ENCODE assay signal across 18 cellular contexts in the genomic region with DNA sequence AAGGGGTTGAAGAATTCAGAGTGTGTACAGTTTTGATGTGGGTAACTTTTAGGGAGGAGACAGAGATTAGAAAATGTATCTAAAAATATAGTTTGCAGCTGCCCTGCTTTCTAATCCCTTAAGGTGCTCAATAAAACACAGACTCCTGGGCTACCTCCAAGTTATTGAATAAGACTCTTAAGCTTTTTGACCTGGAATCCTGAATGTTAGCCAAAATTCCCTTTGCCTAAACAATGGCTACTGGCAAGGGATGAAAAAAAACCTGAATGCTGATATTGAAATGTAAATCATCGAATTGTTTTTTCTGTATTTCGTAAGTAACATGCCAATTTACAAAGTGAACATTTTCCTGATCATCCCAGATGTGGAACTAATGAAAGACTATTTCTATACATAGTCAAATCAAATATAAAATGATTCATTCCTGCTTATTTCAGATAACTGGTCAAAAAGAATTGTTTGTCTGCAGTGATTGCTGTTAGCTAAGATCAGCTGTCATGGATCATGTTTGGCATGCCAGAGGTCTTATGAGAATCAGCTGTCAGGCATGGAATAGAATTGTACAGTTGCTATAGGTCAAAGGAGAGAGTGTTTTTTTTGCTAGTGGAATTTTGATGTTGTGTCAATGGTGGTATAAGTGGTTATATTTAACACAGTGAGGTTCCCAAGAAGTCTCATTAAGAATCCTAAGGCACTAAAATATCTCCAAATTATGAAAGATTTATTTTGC.
"Had no signal": no experiment of that assay in that cellular context is flagged by ENCODE, and none has a peak within 500 bp of the region (broad histone marks: within the 10 kb centered on the region; RNA-seq: fewer than 3 reads in every experiment).

No MANE protein-coding gene starts in this region.

- DNase-seq: activated CD4-positive, alpha-beta T cell treated with anti-CD3 and anti-CD28 coated beads for 4 hours; activated CD4-positive, alpha-beta T cell treated with anti-CD3 and anti-CD28 coated beads, Interleukin-2, amount 50 U/mL, for 4 hours; activated effector memory CD4-positive, alpha-beta T cell treated with Interleukin-2 at 50 U/mL for 16 hours; activated naive CD4-positive, alpha-beta T cell treated with Interleukin-2 at 50 U/mL for 16 hours; activated naive CD8-positive, alpha-beta T cell treated with anti-CD3 and anti-CD28 coated beads for 36 hours; activated T-cell treated with anti-CD3 and anti-CD28 coated beads for 4 hours; activated T-cell treated with anti-CD3 and anti-CD28 coated beads, Interleukin-2, amount 50 U/mL, for 72 hours; left lung; lower lobe of right lung; mesendoderm; nephron progenitor cell; right lobe of liver; small intestine; stimulated activated CD4-positive, alpha-beta T cell treated with anti-CD3 and anti-CD28 coated beads, Interleukin-4, amount 100 ng/mL, for 24 hours; trophoblast cell had no signal

- ATAC-seq: activated T-cell treated with anti-CD3 and anti-CD28 coated beads, Interleukin-2, amount 50 U/mL, for 72 hours; left lung; lower lobe of right lung; right lobe of liver; stimulated activated effector memory CD8-positive, alpha-beta T cell treated with anti-CD3 and anti-CD28 coated beads, Interleukin-12 subunit alpha, Interleukin-12 subunit beta, amount 100 ng/mL, for 72 hours had no signal

- H3K4me3 ChIP-seq: ascending aorta, left lung, lower lobe of right lung, right lobe of liver, thoracic aorta had no signal
